26 cellular contexts compared by ENCODE assay signal in the genomic region with DNA sequence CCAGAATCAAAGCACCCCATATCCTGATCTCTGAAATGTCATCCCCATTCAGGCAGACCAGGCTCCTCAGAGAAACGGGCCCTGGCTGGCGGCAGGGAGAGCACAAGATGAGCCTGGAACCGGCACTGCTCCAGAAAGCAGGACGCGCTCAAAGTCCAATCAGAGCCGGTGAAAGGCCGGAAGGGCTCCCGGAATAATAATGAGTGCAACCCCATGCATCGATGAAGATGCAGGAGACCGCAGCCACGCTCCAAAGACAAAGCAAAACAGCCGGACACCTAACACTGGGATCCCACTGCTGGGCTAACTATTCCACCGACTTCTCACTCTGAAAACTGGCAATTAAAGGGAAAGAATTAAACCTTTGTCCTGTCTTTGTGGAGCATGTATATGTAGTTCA.
DNase-seq lines count a peak whose midpoint lies in the region; TF ChIP-seq lines count a peak whose summit lies in the region.
"Had no signal": no experiment of that assay in that cellular context is flagged by ENCODE, and none has a peak within 500 bp of the region (broad histone marks: within the 10 kb centered on the region; RNA-seq: fewer than 3 reads in every experiment).

No MANE protein-coding gene starts in this region.

- H3K79me1 ChIP-seq in mesendoderm (ENCODE audit: low read length): no peaks in the 10 kb centered on the region

- no peak for TF ChIP-seq CTCF in spleen (IDR thresholded peaks at IDR 0.05 in 8 of 11, conservative IDR thresholded peaks at IDR 0.05 in 3 of 11)

- no peak overlapping the region for H2BK5ac ChIP-seq in mesendoderm (ENCODE audit: low read length)

- H3K18ac ChIP-seq in mesendoderm (ENCODE audit: low read length): no peak overlapping the region

- peak; percentile 48 for DNase-seq in NT2/D1 (ENCODE audit: low read depth, low spot score)
- peak in 40 of 42 donors; percentile 14 to 75 (median 46) for DNase-seq in head of caudate nucleus
- peak; percentile 36 for DNase-seq in mesendoderm
- DNase-seq in spleen: peak; percentile 49
- no peak for DNase-seq in activated naive CD4-positive, alpha-beta T cell treated with anti-CD3 and anti-CD28 coated beads, Interleukin-2, amount 50 U/mL, for 16 hours
- no peak for DNase-seq in NCI-H2107 (lab: John Stamatoyannopoulos, UW)
- DNase-seq in NCI-H128 (lab: John Stamatoyannopoulos, UW; ENCODE audit: unreplicated experiment): no peak
- no peak for DNase-seq in MV-4-11 (lab: John Stamatoyannopoulos, UW)
- DNase-seq: activated CD4-positive, alpha-beta memory T cell treated with anti-CD3 and anti-CD28 coated beads for 36 hours; activated T-cell treated with anti-CD3 and anti-CD28 coated beads, Interleukin-2, amount 50 U/mL, for 48 hours; brain microvascular endothelial cell; cortex of kidney; EL; foreskin keratinocyte; GM23248; IMR-90; left ventricle myocardium inferior; NCI-H1694 treated with DMSO at 0.1 percent for 48 hours; NCI-H226; PC-9; SJCRH30; stimulated activated CD4-positive, alpha-beta T cell treated with anti-CD3 and anti-CD28 coated beads, Interleukin-2, amount 100 ng/mL, for 48 hours; stimulated activated naive CD8-positive, alpha-beta T cell treated with anti-CD3 and anti-CD28 coated beads, Interleukin-15, amount 100 ng/mL, for 72 hours; upper lobe of right lung; WERI-Rb-1 had no signal

- H3K9me3 ChIP-seq in NT2/D1 (ENCODE audit: insufficient read depth, low read length) (no peaks in the 10 kb centered on the region), spleen (no peaks in the 10 kb centered on the region)
- H3K9me3 ChIP-seq: left ventricle myocardium inferior, SJCRH30, upper lobe of right lung had no signal

- H2AK5ac ChIP-seq in mesendoderm (ENCODE audit: low read length): no peak overlapping the region

- no peak overlapping the region for H3K4me2 ChIP-seq in mesendoderm (ENCODE audit: low read length)
- H3K4me2 ChIP-seq: PC-9 had no signal

- peak overlapping the region; percentile 26 for H3K27ac ChIP-seq in mesendoderm (ENCODE audit: low read depth, low read length)
- H3K27ac ChIP-seq in spleen: no peak overlapping the region
- H3K27ac ChIP-seq: brain microvascular endothelial cell, foreskin keratinocyte, GM23248, left ventricle myocardium inferior, parathyroid adenoma, PC-9, SJCRH30, upper lobe of right lung, WERI-Rb-1 had no signal

- H3K36me3 ChIP-seq in NT2/D1 (ENCODE audit: insufficient read depth, insufficient read length, low read length) (no peaks in the 10 kb centered on the region), mesendoderm (ENCODE audit: control insufficient read depth, insufficient read depth, low read length) (no peaks in the 10 kb centered on the region), spleen (peaks cover 0 to 48% (median 6%) of the 10 kb centered on the region in 6 donors)
- H3K36me3 ChIP-seq: brain microvascular endothelial cell, SJCRH30, upper lobe of right lung had no signal

- no peak overlapping the region for H3K23ac ChIP-seq in mesendoderm (ENCODE audit: low read length)

- H3K4me1 ChIP-seq in NT2/D1 (ENCODE audit: insufficient read depth, insufficient read length) (no peaks in the 10 kb centered on the region), mesendoderm (ENCODE audit: control insufficient read depth, low read depth, low read length) (peaks cover 10% of the 10 kb centered on the region), spleen (no peaks in the 10 kb centered on the region)
- H3K4me1 ChIP-seq: foreskin keratinocyte, left ventricle myocardium inferior, parathyroid adenoma, upper lobe of right lung had no signal

- no peaks in the 10 kb centered on the region for H3K27me3 ChIP-seq in NT2/D1 (ENCODE audit: insufficient read depth, insufficient read length)
- no peaks in the 10 kb centered on the region for H3K27me3 ChIP-seq in mesendoderm (ENCODE audit: insufficient read depth, low read length, poor library complexity)
- no peaks in the 10 kb centered on the region for H3K27me3 ChIP-seq in spleen (replicated peaks in 1 of 7)
- H3K27me3 ChIP-seq: brain microvascular endothelial cell, foreskin keratinocyte, SJCRH30, upper lobe of right lung had no signal

- no peak overlapping the region for H4K5ac ChIP-seq in mesendoderm (ENCODE audit: low read length)

- no peak overlapping the region for H2BK15ac ChIP-seq in mesendoderm (replicated peaks; ENCODE audit: low read depth)

- intact Hi-C loops in head of caudate nucleus (cut with DNase I) (no loop called here), spleen (cut with DNase I; ENCODE audit: low total_unique reads) (no loop called here)

- peak overlapping the region; percentile 15 for H3K4me3 ChIP-seq in NT2/D1 (ENCODE audit: insufficient read length, low read depth)
- H3K4me3 ChIP-seq in mesendoderm (ENCODE audit: low read length): no peak overlapping the region
- no peak overlapping the region for H3K4me3 ChIP-seq in spleen
- H3K4me3 ChIP-seq: GM23248, left ventricle myocardium inferior, PC-9, SJCRH30, upper lobe of right lung had no signal

- no peak overlapping the region for H3K4ac ChIP-seq in mesendoderm (ENCODE audit: low read depth, low read length)

- H4K8ac ChIP-seq in mesendoderm (ENCODE audit: low read depth, low read length): no peak overlapping the region

- no CpG with 5 or more reads among the region's 13 CpGs for WGBS in mesendoderm (ENCODE audit: extremely low coverage, insufficient coverage, low lambda C conversion rate)
- WGBS in spleen, 5 donors: 87 to 92% (median 90%) methylated on average over 11 to 13 of the region's 13 CpGs

- peak overlapping the region; percentile 50 for H3K9ac ChIP-seq in NT2/D1 (ENCODE audit: insufficient read length, low read depth)
- H3K9ac ChIP-seq in mesendoderm (ENCODE audit: low read length): no peak overlapping the region
- H3K9ac ChIP-seq: GM23248, parathyroid adenoma had no signal

- no peak overlapping the region for H2BK120ac ChIP-seq in mesendoderm (ENCODE audit: low read depth, low read length)

- no peak overlapping the region for H3K56ac ChIP-seq in mesendoderm (ENCODE audit: low read length)

- no peak for TF ChIP-seq POLR2A in spleen (IDR thresholded peaks at IDR 0.05)

- no peaks in the 10 kb centered on the region for H3K79me2 ChIP-seq in mesendoderm (ENCODE audit: control insufficient read depth, insufficient read depth, low read length)
- H3K79me2 ChIP-seq: parathyroid adenoma had no signal

Comparison
In these comparisons a context has a peak if more than half of its experiments do, and no peak if none do; other contexts are left out.
1. DNase-seq: peak in NT2/D1 (single experiment), head of caudate nucleus (40 of 42), mesendoderm (single experiment) and spleen (single experiment); none in activated naive CD4-positive, alpha-beta T cell treated with anti-CD3 and anti-CD28 coated beads, Interleukin-2, amount 50 U/mL, for 16 hours (single experiment), NCI-H2107 (single experiment), NCI-H128 (single experiment) and MV-4-11 (single experiment).